In the genomic region with DNA sequence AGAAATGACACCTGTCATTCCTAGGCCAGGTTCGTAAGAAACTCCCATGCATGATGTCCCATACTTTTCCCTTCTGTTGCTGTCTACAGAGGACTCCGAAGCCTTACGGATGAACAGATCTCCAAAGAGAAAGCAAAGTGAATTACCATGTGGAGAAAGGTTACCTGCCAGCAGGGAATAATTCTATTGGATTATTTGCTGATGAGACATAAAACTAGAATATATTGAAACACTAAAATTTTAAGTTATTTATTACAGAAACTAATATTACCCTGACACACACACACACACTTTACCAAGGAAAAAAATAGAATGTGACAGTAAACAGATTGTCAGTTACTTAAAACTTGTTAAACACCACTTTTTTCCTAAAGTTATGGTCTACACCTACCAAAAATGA, we compare ENCODE assay signal across 8 cellular contexts.
"Had no signal": no experiment of that assay in that cellular context is flagged by ENCODE, and none has a peak within 500 bp of the region (broad histone marks: within the 10 kb centered on the region; RNA-seq: fewer than 3 reads in every experiment).

No MANE protein-coding gene starts in this region.

- H3K4me3 ChIP-seq: GM12878 had no signal

- FAIRE-seq: G401.6, GM12878, GM12891, GM12892, GM18507, GM19239 had no signal

- DNase-seq: GDM1, GF-D8 had no signal

- ATAC-seq: GM12878 had no signal
